1 cellular context compared by ENCODE assay signal in genomic region chr10:100346765-100347567, GRCh38.
TF ChIP-seq lines count a peak whose summit lies in the region.

Gene SCD (plus strand): TSS chr10:100347233. CDS start chr10:100347505, 272 bp downstream.

TF ChIP-seq in GM12878, 131 proteins besides CTCF, POLR2A, EP300 and RAD21 (continued from another document and continues in another):
- TF ChIP-seq, protein P1, sequence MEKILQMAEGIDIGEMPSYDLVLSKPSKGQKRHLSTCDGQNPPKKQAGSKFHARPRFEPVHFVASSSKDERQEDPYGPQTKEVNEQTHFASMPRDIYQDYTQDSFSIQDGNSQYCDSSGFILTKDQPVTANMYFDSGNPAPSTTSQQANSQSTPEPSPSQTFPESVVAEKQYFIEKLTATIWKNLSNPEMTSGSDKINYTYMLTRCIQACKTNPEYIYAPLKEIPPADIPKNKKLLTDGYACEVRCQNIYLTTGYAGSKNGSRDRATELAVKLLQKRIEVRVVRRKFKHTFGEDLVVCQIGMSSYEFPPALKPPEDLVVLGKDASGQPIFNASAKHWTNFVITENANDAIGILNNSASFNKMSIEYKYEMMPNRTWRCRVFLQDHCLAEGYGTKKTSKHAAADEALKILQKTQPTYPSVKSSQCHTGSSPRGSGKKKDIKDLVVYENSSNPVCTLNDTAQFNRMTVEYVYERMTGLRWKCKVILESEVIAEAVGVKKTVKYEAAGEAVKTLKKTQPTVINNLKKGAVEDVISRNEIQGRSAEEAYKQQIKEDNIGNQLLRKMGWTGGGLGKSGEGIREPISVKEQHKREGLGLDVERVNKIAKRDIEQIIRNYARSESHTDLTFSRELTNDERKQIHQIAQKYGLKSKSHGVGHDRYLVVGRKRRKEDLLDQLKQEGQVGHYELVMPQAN (conservative IDR thresholded peaks at IDR 0.05): peak; percentile 85; the same call in 1 of the 2 replicates
- TF ChIP-seq BRCA1 (IDR thresholded peaks at IDR 0.05; ENCODE audit: low read depth, low read length) (no peak), LARP7 (IDR thresholded peaks at IDR 0.05) (0 out of 2 replicates have a peak, but pooled peaks have one; percentile 25), MEF2B (IDR thresholded peaks at IDR 0.05; ENCODE audit: partially characterized antibody, poor library complexity, severe bottlenecking) (peak; percentile 97), ZNF217 (IDR thresholded peaks at IDR 0.05) (no peak), SRF (IDR thresholded peaks at IDR 0.05; ENCODE audit: low read depth in 2 of 2, low read length in 2 of 2) (no peak), RCOR1 (conservative IDR thresholded peaks at IDR 0.05; ENCODE audit: low read depth, low read length) (no peak), BACH1 (IDR thresholded peaks at IDR 0.05; ENCODE audit: borderline replicate concordance) (peak; percentile 88), NR2F1 (conservative IDR thresholded peaks at IDR 0.05) (peak; percentile 94), POLR2AphosphoS5 (IDR thresholded peaks at IDR 0.05; ENCODE audit: low read length) (peak; percentile 40; the same call in 1 of the 2 replicates), CBX3 (IDR thresholded peaks at IDR 0.05; ENCODE audit: borderline replicate concordance, low read depth) (no peak), NR2C2 (IDR thresholded peaks at IDR 0.05; ENCODE audit: borderline replicate concordance, control insufficient read depth, insufficient read length, low read depth) (no peak), MYB (IDR thresholded peaks at IDR 0.05; ENCODE audit: borderline replicate concordance, low read depth, low read length) (no peak), KDM1A (IDR thresholded peaks at IDR 0.05; ENCODE audit: borderline replicate concordance) (no peak), SIN3A (IDR thresholded peaks at IDR 0.05; ENCODE audit: low read depth, low read length) (no peak; the same call in 1 of the 2 replicates), SUZ12 (IDR thresholded peaks at IDR 0.05; ENCODE audit: unreplicated experiment) (no peak), CHD1 (IDR thresholded peaks at IDR 0.05; ENCODE audit: low read depth, low read length) (no peak), YY1 (IDR thresholded peaks at IDR 0.05; ENCODE audit: low read depth, low read length) (no peak), E2F8 (IDR thresholded peaks at IDR 0.05; ENCODE audit: low read depth, partially characterized antibody) (no peak), POLR2AphosphoS2 (IDR thresholded peaks at IDR 0.05; ENCODE audit: low read depth, low read length) (no peak; the same call in 1 of the 2 replicates), HDAC6 (IDR thresholded peaks at IDR 0.05; ENCODE audit: unreplicated experiment) (no peak), RUNX3 (IDR thresholded peaks at IDR 0.05; ENCODE audit: low read length) (peak; percentile 65), SP1 (IDR thresholded peaks at IDR 0.05; ENCODE audit: low read depth, low read length) (peak; percentile 61), SMARCA5 (IDR thresholded peaks at IDR 0.05) (0 out of 2 replicates have a peak, but pooled peaks have one; percentile 27), RFX5 (IDR thresholded peaks at IDR 0.05; ENCODE audit: low read depth, low read length) (peak; percentile 85), NBN (IDR thresholded peaks at IDR 0.05) (0 out of 2 replicates have a peak, but pooled peaks have one; percentile 13), PAX8 (IDR thresholded peaks at IDR 0.05) (no peak), SMAD1 (IDR thresholded peaks at IDR 0.05; ENCODE audit: low read depth, partially characterized antibody) (no peak), POU2F2 (IDR thresholded peaks at IDR 0.05; ENCODE audit: borderline replicate concordance, low read depth, low read length) (peak; percentile 88; the same call in 1 of the 3 replicates), EGR1 (IDR thresholded peaks at IDR 0.05; ENCODE audit: borderline replicate concordance in 1 of 2, low read depth in 2 of 2, low read length in 2 of 2) (no peak; a peak in 1 of 3 replicates), EED (IDR thresholded peaks at IDR 0.05; ENCODE audit: low read depth) (no peak), CREM (IDR thresholded peaks at IDR 0.05; ENCODE audit: low read depth) (no peak), TAF1 (IDR thresholded peaks at IDR 0.05; ENCODE audit: borderline replicate concordance, low read depth, low read length) (no peak), REST (IDR thresholded peaks at IDR 0.05; ENCODE audit: low read depth, low read length) (no peak), HDGF (IDR thresholded peaks at IDR 0.05) (no peak; the same call in 1 of the 2 replicates), MAX (IDR thresholded peaks at IDR 0.05; ENCODE audit: low read depth, low read length) (peak; percentile 57; the same call in 1 of the 2 replicates), BMI1 (IDR thresholded peaks at IDR 0.05; ENCODE audit: borderline replicate concordance) (no peak), HCFC1 (IDR thresholded peaks at IDR 0.05; ENCODE audit: low read length) (no peak), FOXK2 (IDR thresholded peaks at IDR 0.05) (no peak), RB1 (IDR thresholded peaks at IDR 0.05; ENCODE audit: borderline replicate concordance) (peak; percentile 43; the same call in 1 of the 2 replicates), FOS (IDR thresholded peaks at IDR 0.05; ENCODE audit: borderline replicate concordance, extremely low read depth, insufficient read length) (peak; percentile 29)
- TF ChIP-seq, protein P2, sequence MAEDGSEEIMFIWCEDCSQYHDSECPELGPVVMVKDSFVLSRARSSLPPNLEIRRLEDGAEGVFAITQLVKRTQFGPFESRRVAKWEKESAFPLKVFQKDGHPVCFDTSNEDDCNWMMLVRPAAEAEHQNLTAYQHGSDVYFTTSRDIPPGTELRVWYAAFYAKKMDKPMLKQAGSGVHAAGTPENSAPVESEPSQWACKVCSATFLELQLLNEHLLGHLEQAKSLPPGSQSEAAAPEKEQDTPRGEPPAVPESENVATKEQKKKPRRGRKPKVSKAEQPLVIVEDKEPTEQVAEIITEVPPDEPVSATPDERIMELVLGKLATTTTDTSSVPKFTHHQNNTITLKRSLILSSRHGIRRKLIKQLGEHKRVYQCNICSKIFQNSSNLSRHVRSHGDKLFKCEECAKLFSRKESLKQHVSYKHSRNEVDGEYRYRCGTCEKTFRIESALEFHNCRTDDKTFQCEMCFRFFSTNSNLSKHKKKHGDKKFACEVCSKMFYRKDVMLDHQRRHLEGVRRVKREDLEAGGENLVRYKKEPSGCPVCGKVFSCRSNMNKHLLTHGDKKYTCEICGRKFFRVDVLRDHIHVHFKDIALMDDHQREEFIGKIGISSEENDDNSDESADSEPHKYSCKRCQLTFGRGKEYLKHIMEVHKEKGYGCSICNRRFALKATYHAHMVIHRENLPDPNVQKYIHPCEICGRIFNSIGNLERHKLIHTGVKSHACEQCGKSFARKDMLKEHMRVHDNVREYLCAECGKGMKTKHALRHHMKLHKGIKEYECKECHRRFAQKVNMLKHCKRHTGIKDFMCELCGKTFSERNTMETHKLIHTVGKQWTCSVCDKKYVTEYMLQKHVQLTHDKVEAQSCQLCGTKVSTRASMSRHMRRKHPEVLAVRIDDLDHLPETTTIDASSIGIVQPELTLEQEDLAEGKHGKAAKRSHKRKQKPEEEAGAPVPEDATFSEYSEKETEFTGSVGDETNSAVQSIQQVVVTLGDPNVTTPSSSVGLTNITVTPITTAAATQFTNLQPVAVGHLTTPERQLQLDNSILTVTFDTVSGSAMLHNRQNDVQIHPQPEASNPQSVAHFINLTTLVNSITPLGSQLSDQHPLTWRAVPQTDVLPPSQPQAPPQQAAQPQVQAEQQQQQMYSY (CRISPR knock-in tag; IDR thresholded peaks at IDR 0.05): no peak
- TF ChIP-seq, protein P3, sequence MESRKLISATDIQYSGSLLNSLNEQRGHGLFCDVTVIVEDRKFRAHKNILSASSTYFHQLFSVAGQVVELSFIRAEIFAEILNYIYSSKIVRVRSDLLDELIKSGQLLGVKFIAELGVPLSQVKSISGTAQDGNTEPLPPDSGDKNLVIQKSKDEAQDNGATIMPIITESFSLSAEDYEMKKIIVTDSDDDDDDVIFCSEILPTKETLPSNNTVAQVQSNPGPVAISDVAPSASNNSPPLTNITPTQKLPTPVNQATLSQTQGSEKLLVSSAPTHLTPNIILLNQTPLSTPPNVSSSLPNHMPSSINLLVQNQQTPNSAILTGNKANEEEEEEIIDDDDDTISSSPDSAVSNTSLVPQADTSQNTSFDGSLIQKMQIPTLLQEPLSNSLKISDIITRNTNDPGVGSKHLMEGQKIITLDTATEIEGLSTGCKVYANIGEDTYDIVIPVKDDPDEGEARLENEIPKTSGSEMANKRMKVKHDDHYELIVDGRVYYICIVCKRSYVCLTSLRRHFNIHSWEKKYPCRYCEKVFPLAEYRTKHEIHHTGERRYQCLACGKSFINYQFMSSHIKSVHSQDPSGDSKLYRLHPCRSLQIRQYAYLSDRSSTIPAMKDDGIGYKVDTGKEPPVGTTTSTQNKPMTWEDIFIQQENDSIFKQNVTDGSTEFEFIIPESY (IDR thresholded peaks at IDR 0.05): no peak
- TF ChIP-seq, protein P4, sequence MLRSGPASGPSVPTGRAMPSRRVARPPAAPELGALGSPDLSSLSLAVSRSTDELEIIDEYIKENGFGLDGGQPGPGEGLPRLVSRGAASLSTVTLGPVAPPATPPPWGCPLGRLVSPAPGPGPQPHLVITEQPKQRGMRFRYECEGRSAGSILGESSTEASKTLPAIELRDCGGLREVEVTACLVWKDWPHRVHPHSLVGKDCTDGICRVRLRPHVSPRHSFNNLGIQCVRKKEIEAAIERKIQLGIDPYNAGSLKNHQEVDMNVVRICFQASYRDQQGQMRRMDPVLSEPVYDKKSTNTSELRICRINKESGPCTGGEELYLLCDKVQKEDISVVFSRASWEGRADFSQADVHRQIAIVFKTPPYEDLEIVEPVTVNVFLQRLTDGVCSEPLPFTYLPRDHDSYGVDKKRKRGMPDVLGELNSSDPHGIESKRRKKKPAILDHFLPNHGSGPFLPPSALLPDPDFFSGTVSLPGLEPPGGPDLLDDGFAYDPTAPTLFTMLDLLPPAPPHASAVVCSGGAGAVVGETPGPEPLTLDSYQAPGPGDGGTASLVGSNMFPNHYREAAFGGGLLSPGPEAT (IDR thresholded peaks at IDR 0.05; ENCODE audit: low read depth): peak; percentile 34; the same call in 1 of the 2 replicates
- TF ChIP-seq, protein P5, sequence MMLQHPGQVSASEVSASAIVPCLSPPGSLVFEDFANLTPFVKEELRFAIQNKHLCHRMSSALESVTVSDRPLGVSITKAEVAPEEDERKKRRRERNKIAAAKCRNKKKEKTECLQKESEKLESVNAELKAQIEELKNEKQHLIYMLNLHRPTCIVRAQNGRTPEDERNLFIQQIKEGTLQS (IDR thresholded peaks at IDR 0.05; ENCODE audit: borderline replicate concordance, extremely low read depth, low read depth, low read length): no peak
